Comparison of ENCODE assay signal across 25 cellular contexts in the genomic region with DNA sequence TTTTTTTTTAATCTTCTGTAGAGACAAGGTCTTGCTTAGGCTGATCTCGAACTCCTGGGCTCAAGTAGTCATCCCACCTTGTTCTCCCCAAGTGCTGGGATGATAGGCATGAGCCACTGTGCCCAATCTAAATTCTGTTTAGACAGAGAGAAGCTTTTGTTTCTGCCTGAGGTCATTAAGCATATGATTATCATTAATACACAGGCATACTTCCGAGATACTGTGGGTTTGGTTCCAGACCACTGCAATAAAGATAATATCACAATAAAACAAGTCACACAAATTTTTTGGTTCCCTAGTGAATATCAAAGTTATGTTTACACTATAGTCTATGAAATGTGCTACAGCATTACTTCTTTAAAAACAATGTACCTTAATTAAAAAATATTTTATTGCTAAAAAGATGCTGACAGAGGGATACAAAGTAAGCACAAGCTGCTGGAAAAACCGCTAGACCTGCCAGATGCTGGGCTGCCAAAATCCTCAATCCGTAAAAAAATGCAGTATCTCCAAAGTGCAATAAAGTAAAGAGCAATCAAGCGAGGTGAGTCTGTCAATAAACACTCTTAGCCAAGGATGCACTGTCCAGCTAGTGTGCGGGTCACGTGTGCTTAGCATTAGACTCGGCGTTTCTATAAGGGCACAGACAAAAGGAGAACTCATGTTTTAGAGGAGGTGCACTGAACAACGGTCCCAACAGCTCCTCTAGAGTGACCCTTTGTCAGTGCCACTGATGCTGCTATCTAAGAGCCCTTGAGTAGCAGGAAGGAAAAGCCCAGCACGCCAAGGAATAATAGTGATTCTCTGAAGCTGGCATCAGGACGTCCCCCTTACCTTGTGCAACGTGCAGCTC.
"Had no signal": no experiment of that assay in that cellular context is flagged by ENCODE, and none has a peak within 500 bp of the region (broad histone marks: within the 10 kb centered on the region; RNA-seq: fewer than 3 reads in every experiment).

No MANE protein-coding gene starts in this region.

- H3K4me3 ChIP-seq: pancreas, psoas muscle, right atrium auricular region, thyroid gland had no signal

- H3K9me3 ChIP-seq: neutrophil, pancreas, psoas muscle, right atrium auricular region, thyroid gland had no signal

- ATAC-seq: activated CD8-positive, alpha-beta T cell treated with anti-CD3 and anti-CD28 coated beads, Interleukin-2, amount 10 ng/mL, durations not matched to agents 7 days and 5 days; activated naive CD8-positive, alpha-beta T cell treated with anti-CD3 and anti-CD28 coated beads, Interleukin-2, amount 50 U/mL, for 24 hours; left ventricle myocardium superior; natural killer cell treated with Interleukin-12 subunit alpha and Interleukin-12 subunit beta and Interleukin-15 and Interleukin-18, amount 100 ng/mL, for 72 hours; pancreas had no signal

- H3K4me1 ChIP-seq: pancreas, thyroid gland had no signal

- H3K4me3 Mint-ChIP-seq: activated CD4-positive, alpha-beta T cell treated with anti-CD3 and anti-CD28 coated beads, Interleukin-2, amount 10 ng/mL, durations not matched to agents 7 days and 5 days; activated CD8-positive, alpha-beta T cell treated with anti-CD3 and anti-CD28 coated beads, Interleukin-2, amount 10 ng/mL, durations not matched to agents 7 days and 5 days; activated naive CD8-positive, alpha-beta T cell treated with anti-CD3 and anti-CD28 coated beads, Interleukin-2, amount 50 U/mL, for 24 hours; activated T-helper 1 cell treated with anti-CD3 and anti-CD28 coated beads, Interleukin-12 subunit alpha, Interleukin-12 subunit beta, Interleukin-2, Interleukin-4 antibody, amounts not matched to agents 30 ng/mL and 10 ng/mL and 1 ng/mL, durations not matched to agents 14 hours and 24 hours and 36 hours; mesothelial cell of epicardium; natural killer cell treated with Interleukin-12 subunit alpha and Interleukin-12 subunit beta and Interleukin-15 and Interleukin-18, amount 100 ng/mL, for 72 hours; stimulated activated naive CD8-positive, alpha-beta T cell treated with anti-CD3 and anti-CD28 coated beads, Interleukin-15, Interleukin-2, amounts not matched to agents 100 ng/mL and 50 ng/mL, for 24 hours had no signal

- DNase-seq: activated CD4-positive, alpha-beta T cell treated with anti-CD3 and anti-CD28 coated beads, Interleukin-2, amount 10 ng/mL, durations not matched to agents 7 days and 5 days; activated CD4-positive, CD25-positive, alpha-beta regulatory T cell treated with anti-CD3 and anti-CD28 coated beads, Interleukin-2, amount 50 U/mL, for 72 hours; activated CD8-positive, alpha-beta T cell treated with anti-CD3 and anti-CD28 coated beads, Interleukin-2, amount 10 ng/mL, durations not matched to agents 7 days and 5 days; activated gamma-delta T cell; activated naive CD4-positive, alpha-beta T cell treated with anti-CD3 and anti-CD28 coated beads, Interleukin-2, amount 50 U/mL, for 16 hours; activated naive CD8-positive, alpha-beta T cell treated with anti-CD3 and anti-CD28 coated beads, Interleukin-2, amount 50 U/mL, for 24 hours; effector CD4-positive, alpha-beta T cell; glutamatergic neuron; hippocampal formation; kidney glomerular epithelial cell; left ventricle myocardium superior; mammary epithelial cell; pancreas; psoas muscle; stimulated activated CD4-positive, alpha-beta T cell treated with anti-CD3 and anti-CD28 coated beads, Interleukin-1b, Interleukin-23, amount 100 ng/mL, for 48 hours; substantia nigra; T1000; thyroid gland; WERI-Rb-1 had no signal

- H3K27ac ChIP-seq: neutrophil, pancreas, psoas muscle, right atrium auricular region, thyroid gland, WERI-Rb-1 had no signal

- H3K27me3 ChIP-seq: neutrophil, pancreas, right atrium auricular region, thyroid gland had no signal

- H3K9me3 Mint-ChIP-seq: activated CD4-positive, alpha-beta T cell treated with anti-CD3 and anti-CD28 coated beads, Interleukin-2, amount 10 ng/mL, durations not matched to agents 7 days and 5 days; activated naive CD8-positive, alpha-beta T cell treated with anti-CD3 and anti-CD28 coated beads, Interleukin-2, amount 50 U/mL, for 24 hours; activated T-helper 1 cell treated with anti-CD3 and anti-CD28 coated beads, Interleukin-12 subunit alpha, Interleukin-12 subunit beta, Interleukin-2, Interleukin-4 antibody, amounts not matched to agents 30 ng/mL and 10 ng/mL and 1 ng/mL, durations not matched to agents 14 hours and 24 hours and 36 hours; mesothelial cell of epicardium; natural killer cell treated with Interleukin-12 subunit alpha and Interleukin-12 subunit beta and Interleukin-15 and Interleukin-18, amount 100 ng/mL, for 72 hours; stimulated activated naive CD8-positive, alpha-beta T cell treated with anti-CD3 and anti-CD28 coated beads, Interleukin-15, Interleukin-2, amounts not matched to agents 100 ng/mL and 50 ng/mL, for 24 hours had no signal

- H3K27me3 Mint-ChIP-seq: activated CD4-positive, alpha-beta T cell treated with anti-CD3 and anti-CD28 coated beads, Interleukin-2, amount 10 ng/mL, durations not matched to agents 7 days and 5 days; activated naive CD8-positive, alpha-beta T cell treated with anti-CD3 and anti-CD28 coated beads, Interleukin-2, amount 50 U/mL, for 24 hours; natural killer cell treated with Interleukin-12 subunit alpha and Interleukin-12 subunit beta and Interleukin-15 and Interleukin-18, amount 100 ng/mL, for 72 hours; stimulated activated naive CD8-positive, alpha-beta T cell treated with anti-CD3 and anti-CD28 coated beads, Interleukin-15, Interleukin-2, amounts not matched to agents 100 ng/mL and 50 ng/mL, for 24 hours had no signal

- H3K27ac Mint-ChIP-seq: activated CD4-positive, alpha-beta T cell treated with anti-CD3 and anti-CD28 coated beads, Interleukin-2, amount 10 ng/mL, durations not matched to agents 7 days and 5 days; activated CD8-positive, alpha-beta T cell treated with anti-CD3 and anti-CD28 coated beads, Interleukin-2, amount 10 ng/mL, durations not matched to agents 7 days and 5 days; activated naive CD8-positive, alpha-beta T cell treated with anti-CD3 and anti-CD28 coated beads, Interleukin-2, amount 50 U/mL, for 24 hours; activated T-helper 1 cell treated with anti-CD3 and anti-CD28 coated beads, Interleukin-12 subunit alpha, Interleukin-12 subunit beta, Interleukin-2, Interleukin-4 antibody, amounts not matched to agents 30 ng/mL and 10 ng/mL and 1 ng/mL, durations not matched to agents 14 hours and 24 hours and 36 hours; mesothelial cell of epicardium; natural killer cell treated with Interleukin-12 subunit alpha and Interleukin-12 subunit beta and Interleukin-15 and Interleukin-18, amount 100 ng/mL, for 72 hours; stimulated activated naive CD8-positive, alpha-beta T cell treated with anti-CD3 and anti-CD28 coated beads, Interleukin-15, Interleukin-2, amounts not matched to agents 100 ng/mL and 50 ng/mL, for 24 hours had no signal

- H3K4me1 Mint-ChIP-seq: activated CD4-positive, alpha-beta T cell treated with anti-CD3 and anti-CD28 coated beads, Interleukin-2, amount 10 ng/mL, durations not matched to agents 7 days and 5 days; activated naive CD8-positive, alpha-beta T cell treated with anti-CD3 and anti-CD28 coated beads, Interleukin-2, amount 50 U/mL, for 24 hours had no signal
